8 cellular contexts compared by ENCODE assay signal in genomic region chr1:196608401-196609113, GRCh38. TPM values are rescaled to one million over a fixed set of nuclear protein-coding genes. Genes with fewer than 3 reads are reported as not detected.
DNase-seq lines count a peak whose midpoint lies in the region; ATAC-seq and TF ChIP-seq lines count a peak whose summit lies in the region.

TSS of gene KCNT2 (minus strand) at chr1:196608440. CDS start at chr1:196608309, 131 bp downstream.

- no peaks in the 10 kb centered on the region for H3K9me3 ChIP-seq in effector memory CD4-positive, alpha-beta T cell (ENCODE audit: control insufficient read depth, low read length)
- H3K9me3 ChIP-seq in liver (ENCODE audit: control insufficient read depth in 4 of 4, low read length in 3 of 4): no peaks in the 10 kb centered on the region

- H3K4me3 ChIP-seq in AG09309 (ENCODE audit: control insufficient read depth, low read depth, low read length) (peak within 1 kb of the TSS; percentile 71), liver (ENCODE audit: low read depth in 1 of 3, low read length in 3 of 3) (peak within 1 kb of the TSS; percentile 71 to 91 (median 85))
- H3K4me3 ChIP-seq in effector memory CD4-positive, alpha-beta T cell (ENCODE audit: insufficient read depth, low read depth, low read length, poor library complexity, severe bottlenecking): peak within 1 kb of the TSS; percentile 42

- DNase-seq in AG09309 (ENCODE audit: low read depth) (no peak), substantia nigra (lab: John Stamatoyannopoulos, UW) (peak in 13 of 49 donors; percentile 2 to 26 (median 13)), NCI-H187 (lab: John Stamatoyannopoulos, UW) (no peak)
- peak in 1 of 3 donors; percentile 8 for DNase-seq in effector memory CD4-positive, alpha-beta T cell

- no peaks in the 10 kb centered on the region for H3K36me3 ChIP-seq in effector memory CD4-positive, alpha-beta T cell (ENCODE audit: control insufficient read depth, insufficient read depth, low read length)
- no peaks in the 10 kb centered on the region for H3K36me3 ChIP-seq in liver (ENCODE audit: control insufficient read depth in 4 of 4, insufficient read depth in 3 of 4, low read depth in 1 of 4, low read length in 3 of 4)

- peak in 1 of 2 donors; percentile 19 for TF ChIP-seq RAD21 in liver (IDR thresholded peaks at IDR 0.05)

- peaks cover 4% of the 10 kb centered on the region for H3K4me1 ChIP-seq in effector memory CD4-positive, alpha-beta T cell (ENCODE audit: control insufficient read depth, insufficient read depth, low read length, poor library complexity, severe bottlenecking)
- peaks cover 3 to 38% (median 18%) of the 10 kb centered on the region in 4 donors for H3K4me1 ChIP-seq in liver (ENCODE audit: control insufficient read depth in 4 of 4, insufficient read depth in 4 of 4, low read length in 3 of 4)

- peak; percentile 4 for TF ChIP-seq CTCF in AG09309 (IDR thresholded peaks at IDR 0.05; ENCODE audit: control insufficient read depth, insufficient read depth, low read depth, low read length, missing control alignments)
- TF ChIP-seq CTCF in liver (IDR thresholded peaks at IDR 0.05; ENCODE audit: low read depth, low read length, missing input control): no peak

- WGBS in liver: 1% methylated on average over 37 of the region's 37 CpGs

- H3K9ac ChIP-seq in liver (ENCODE audit: low read depth in 1 of 2, low read length in 2 of 2): peak within 1 kb of the TSS; percentile 82 to 86

- peak; percentile 38 for ATAC-seq in HG02588 (IDR thresholded peaks at IDR 0.05; ENCODE audit: unreplicated experiment)
- no peak for ATAC-seq in HG02763 (IDR thresholded peaks at IDR 0.05; ENCODE audit: unreplicated experiment)

- H3K27me3 ChIP-seq in effector memory CD4-positive, alpha-beta T cell (replicated peaks; ENCODE audit: control insufficient read depth, insufficient read depth, low read length, poor library complexity, severe bottlenecking): peaks cover 12% of the 10 kb centered on the region
- H3K27me3 ChIP-seq in liver (ENCODE audit: control insufficient read depth in 4 of 4, insufficient read depth in 4 of 4, low read length in 3 of 4): no peaks in the 10 kb centered on the region

- no peak within 1 kb of the TSS for H3K27ac ChIP-seq in effector memory CD4-positive, alpha-beta T cell (ENCODE audit: insufficient read depth, low read length, poor library complexity, severe bottlenecking)
- H3K27ac ChIP-seq in liver (ENCODE audit: low read depth in 1 of 2, low read length in 2 of 2) (peak within 1 kb of the TSS; percentile 93 to 94), substantia nigra (ENCODE audit: low read depth, low read length, poor library complexity, severe bottlenecking) (peak within 1 kb of the TSS; percentile 4)

TF ChIP-seq in PFSK-1, 5 proteins besides CTCF, POLR2A, EP300 and RAD21:
- TF ChIP-seq POLR2AphosphoS5 (IDR thresholded peaks at IDR 0.05; ENCODE audit: low read depth, low read length) (peak; percentile 45; the same call in 1 of the 2 replicates), FOXP2 (optimal IDR thresholded peaks at IDR 0.05; ENCODE audit: borderline replicate concordance, extremely low read depth, extremely low read length, insufficient read depth) (peak; percentile 40), SIN3A (IDR thresholded peaks at IDR 0.05; ENCODE audit: borderline replicate concordance, insufficient read depth, low read length) (no peak)

TF ChIP-seq in liver, 16 proteins besides CTCF, POLR2A, EP300 and RAD21:
- TF ChIP-seq ATF3 (IDR thresholded peaks at IDR 0.05) (peak; percentile 95), TAF1 (conservative IDR thresholded peaks at IDR 0.05) (peak; percentile 46), REST (IDR thresholded peaks at IDR 0.05) (peak; percentile 46), JUND (IDR thresholded peaks at IDR 0.05) (peak in 1 of 2 donors; percentile 58), HNF4A (conservative IDR thresholded peaks at IDR 0.05) (peak; percentile 38 to 57), FOXA1 (IDR thresholded peaks at IDR 0.05) (no peak), ZBTB33 (IDR thresholded peaks at IDR 0.05) (no peak), GABPA (IDR thresholded peaks at IDR 0.05 in 1 of 2, conservative IDR thresholded peaks at IDR 0.05 in 1 of 2) (no peak), MAX (IDR thresholded peaks at IDR 0.05) (peak; percentile 9), RXRA (IDR thresholded peaks at IDR 0.05) (peak; percentile 20 to 30), FOXA2 (IDR thresholded peaks at IDR 0.05) (no peak), YY1 (IDR thresholded peaks at IDR 0.05) (peak; percentile 29), EGR1 (IDR thresholded peaks at IDR 0.05; ENCODE audit: low read depth in 2 of 2) (peak in 1 of 2 donors; percentile 16), NR2F2 (IDR thresholded peaks at IDR 0.05) (no peak), SP1 (IDR thresholded peaks at IDR 0.05) (peak; percentile 55), HNF4G (IDR thresholded peaks at IDR 0.05) (no peak)

RNA-seq across cellular contexts. Expression of gene KCNT2, which starts in this region (rescaled TPM):
- polyA plus RNA-seq in PFSK-1 (2012; ENCODE audit: insufficient read length, low read depth): 3.0 TPM
- 10 to 100 TPM in 1 of 2 donors, 1 to 10 TPM in 1; 7.5 to 11.2 TPM for total RNA-seq in liver
- polyA plus RNA-seq in liver: 1 to 10 TPM; 1.7 to 6.1 TPM
